26 cellular contexts compared by ENCODE assay signal in genomic region chr15:96365781-96366525, GRCh38. TPM values are rescaled to one million over a fixed set of nuclear protein-coding genes. Genes with fewer than 3 reads are reported as not detected.
A peak's percentile ranks its signal among the peaks of the same experiment; 100 is the strongest.
DNase-seq lines count a peak whose midpoint lies in the region; ATAC-seq, FAIRE-seq and TF ChIP-seq lines count a peak whose summit lies in the region.
"Had no signal": no experiment of that assay in that cellular context is flagged by ENCODE, and none has a peak within 500 bp of the region (broad histone marks: within the 10 kb centered on the region; RNA-seq: fewer than 3 reads in every experiment).

No MANE protein-coding gene starts in this region.

- intact Hi-C loops in Right ventricle myocardium inferior (cut with DNase I) (no loop called here), Right ventricle myocardium superior (cut with DNase I) (no loop called here)

- no peak overlapping the region for H4K5ac ChIP-seq in H1 (ENCODE audit: insufficient read length, low read depth, low read length)

- H3K4me1 ChIP-seq in H1 (replicated peaks in 1 of 4; ENCODE audit: control insufficient read depth in 3 of 4, insufficient read depth in 4 of 4, low read length in 3 of 4) (peaks cover 6 to 36% (median 13%) of the 10 kb centered on the region in 4 experiments), neural progenitor cell (peaks cover 93% of the 10 kb centered on the region)

- no peak for ATAC-seq in Right ventricle myocardium inferior
- ATAC-seq in Right ventricle myocardium superior (ENCODE audit: poor library complexity): no peak
- ATAC-seq in HG03439 (IDR thresholded peaks at IDR 0.05; ENCODE audit: unreplicated experiment): no peak
- ATAC-seq: HCT116, left cardiac atrium, pancreas, sciatic nerve had no signal

- POLR2A ChIA-PET in H1 (lab: Charles Lee; ENCODE audit: partially characterized antibody): no interaction called here

- H3K4me1 Mint-ChIP-seq in neural progenitor cell: peaks cover 65% of the 10 kb centered on the region
- H3K4me1 Mint-ChIP-seq: activated naive CD4-positive, alpha-beta T cell treated with anti-CD3 and anti-CD28 coated beads, Interleukin-2, amount 50 U/mL, for 24 hours; memory B cell had no signal

- H3K27ac ChIP-seq in H1 (ENCODE audit: low read depth, low read length): no peak overlapping the region
- H3K27ac ChIP-seq in neural progenitor cell: no peak overlapping the region
- H3K27ac ChIP-seq: ascending aorta, epithelial cell of prostate, heart left ventricle, HL-60, pancreas, SK-N-MC, VCaP had no signal

- peaks cover 86% of the 10 kb centered on the region for H3K27me3 Mint-ChIP-seq in neural progenitor cell (ENCODE audit: insufficient read depth, low read depth)

- no peaks in the 10 kb centered on the region for H3K23me2 ChIP-seq in H1 (ENCODE audit: low read depth, low read length)

- H3K9me3 ChIP-seq in H1 (ENCODE audit: insufficient read depth in 2 of 2, low read depth in 1 of 2, low read length in 1 of 2) (no peaks in the 10 kb centered on the region), neural progenitor cell (ENCODE audit: low read depth) (no peaks in the 10 kb centered on the region)
- H3K9me3 ChIP-seq: ascending aorta, heart left ventricle, pancreas had no signal

- TF ChIP-seq CTCF in H1 (IDR thresholded peaks at IDR 0.05; ENCODE audit: control extremely low read depth in 1 of 3, insufficient read depth in 1 of 3, low read depth in 1 of 3, low read length in 3 of 3) (no peak), neural progenitor cell (IDR thresholded peaks at IDR 0.05) (no peak)

- H2BK120ac ChIP-seq in H1 (replicated peaks; ENCODE audit: low read depth, low read length): no peak overlapping the region

- peak overlapping the region; percentile 81 for H3K4me3 Mint-ChIP-seq in neural progenitor cell
- H3K4me3 Mint-ChIP-seq: activated naive CD4-positive, alpha-beta T cell treated with anti-CD3 and anti-CD28 coated beads, Interleukin-2, amount 50 U/mL, for 24 hours; memory B cell had no signal

- no peak overlapping the region for H3K23ac ChIP-seq in H1 (ENCODE audit: insufficient read length)

- no peak overlapping the region for H3K18ac ChIP-seq in H1 (ENCODE audit: extremely low read depth, low read length)

- no peak overlapping the region for H4K91ac ChIP-seq in H1 (replicated peaks; ENCODE audit: insufficient read length, low read length)

- no peak overlapping the region for H2BK15ac ChIP-seq in H1 (ENCODE audit: low read length)

- H3K9ac ChIP-seq in H1 (replicated peaks in 1 of 4; ENCODE audit: extremely low read depth in 1 of 4, low read depth in 3 of 4, low read length in 3 of 4): no peak overlapping the region
- no peak overlapping the region for H3K9ac ChIP-seq in neural progenitor cell

- H3K36me3 ChIP-seq in H1 (ENCODE audit: control insufficient read depth in 2 of 4, insufficient read depth in 4 of 4, low read length in 3 of 4) (no peaks in the 10 kb centered on the region), neural progenitor cell (no peaks in the 10 kb centered on the region)
- H3K36me3 ChIP-seq: ascending aorta, heart left ventricle, pancreas had no signal

- no peak overlapping the region for H3K27ac Mint-ChIP-seq in neural progenitor cell
- H3K27ac Mint-ChIP-seq: activated naive CD4-positive, alpha-beta T cell treated with anti-CD3 and anti-CD28 coated beads, Interleukin-2, amount 50 U/mL, for 24 hours; memory B cell had no signal

- DNase-seq in Right ventricle myocardium inferior (ENCODE audit: missing footprints) (peak; percentile 57), Right ventricle myocardium superior (no peak), H1 (ENCODE audit: low read depth in 1 of 2, low spot score in 2 of 2) (peak in 1 of 2 experiments; percentile 64), neural progenitor cell (ENCODE audit: low spot score) (peak; percentile 65), medulla oblongata (ENCODE audit: extremely low spot score) (no peak)
- no peak for DNase-seq in stimulated activated CD8-positive, alpha-beta memory T cell treated with anti-CD3 and anti-CD28 coated beads, Interleukin-4, amount 100 ng/mL, for 48 hours
- no peak for DNase-seq in activated CD4-positive, CD25-positive, alpha-beta regulatory T cell treated with anti-CD3 and anti-CD28 coated beads, Interleukin-2, amount 50 U/mL, for 72 hours
- DNase-seq: activated CD4-positive, alpha-beta T cell treated with anti-CD3 and anti-CD28 coated beads, Interleukin-2, amount 50 U/mL, for 1 hour; activated CD8-positive, alpha-beta memory T cell treated with anti-CD3 and anti-CD28 coated beads, Interleukin-2, amount 50 U/mL, for 4 hours; caudate nucleus; left cardiac atrium; NCI-H1694 treated with DMSO at 0.1 percent for 48 hours; NCI-H526; pancreas had no signal

- no peak for TF ChIP-seq EP300 in H1 (IDR thresholded peaks at IDR 0.05; ENCODE audit: borderline replicate concordance in 1 of 2, low read depth in 2 of 2, low read length in 2 of 2)

- H4K8ac ChIP-seq in H1 (ENCODE audit: extremely low read depth, insufficient read depth, low read length): no peak overlapping the region

- 0 out of 8 replicates have a peak overlapping the region, but pooled peaks of 1 of the 4 experiments have one; percentile 5 for H3K4me3 ChIP-seq in H1 (ENCODE audit: extremely low read depth in 1 of 4, insufficient read depth in 2 of 4, low read depth in 3 of 4, low read length in 4 of 4)
- peak overlapping the region; percentile 46 for H3K4me3 ChIP-seq in neural progenitor cell
- H3K4me3 ChIP-seq: ascending aorta, heart left ventricle, pancreas, SK-N-MC had no signal

- H3K36me3 Mint-ChIP-seq in neural progenitor cell: no peaks in the 10 kb centered on the region
- H3K36me3 Mint-ChIP-seq: activated naive CD4-positive, alpha-beta T cell treated with anti-CD3 and anti-CD28 coated beads, Interleukin-2, amount 50 U/mL, for 24 hours; memory B cell had no signal

- H4K20me1 ChIP-seq in H1 (replicated peaks in 1 of 2; ENCODE audit: control insufficient read depth in 1 of 2, insufficient read depth in 2 of 2, low read length in 2 of 2) (peaks cover 26 to 32% of the 10 kb centered on the region in 2 experiments), neural progenitor cell (ENCODE audit: low read depth) (peaks cover 46% of the 10 kb centered on the region)

- H3K27me3 ChIP-seq in H1 (replicated peaks in 1 of 4; ENCODE audit: control insufficient read depth in 3 of 4, extremely low read depth in 1 of 4, insufficient read depth in 3 of 4, low read length in 3 of 4): peaks cover 97 to 100% (median 100%) of the 10 kb centered on the region in 4 experiments
- H3K27me3 ChIP-seq in neural progenitor cell: peaks cover 100% of the 10 kb centered on the region
- H3K27me3 ChIP-seq: ascending aorta had no signal

- WGBS in H1 (ENCODE audit: extremely low coverage in 1 of 2, insufficient coverage in 1 of 2, insufficient read length in 1 of 2, insufficient replicate concordance in 2 of 2, low coverage in 1 of 2, low lambda C conversion rate in 2 of 2, missing lambda C conversion rate in 1 of 2), 2 experiments: 3% methylated on average over 40 of the region's 42 CpGs; no CpG with 5 or more reads in 1 of the 2 experiments

- H3K79me2 ChIP-seq in H1 (ENCODE audit: control insufficient read depth in 1 of 2, insufficient read depth in 2 of 2, low read length in 2 of 2) (no peaks in the 10 kb centered on the region), neural progenitor cell (ENCODE audit: low read depth) (no peaks in the 10 kb centered on the region)

- H3K4me2 ChIP-seq in H1 (ENCODE audit: insufficient read depth in 1 of 2, low read depth in 2 of 2, low read length in 2 of 2): peak overlapping the region; percentile 37 to 45; a peak in 2 of 4 replicates
- H3K4me2 ChIP-seq in neural progenitor cell: peak overlapping the region; percentile 87

- no peak overlapping the region for H3K56ac ChIP-seq in H1 (replicated peaks; ENCODE audit: insufficient read length, low read depth, low read length)

- no peak overlapping the region for H3K14ac ChIP-seq in H1 (ENCODE audit: insufficient read length)

- FAIRE-seq in H1 (lab: Jason Lieb, UNC): no peak
- FAIRE-seq: HepG2, pancreas had no signal

- H2BK12ac ChIP-seq in H1 (ENCODE audit: low read depth, low read length): no peak overlapping the region

- H2BK20ac ChIP-seq in H1 (ENCODE audit: low read length): no peak overlapping the region

- no peak for TF ChIP-seq POLR2A in H1 (IDR thresholded peaks at IDR 0.05; ENCODE audit: control extremely low read depth in 1 of 2, low read depth in 2 of 2, low read length in 2 of 2)

- CTCF ChIA-PET in H1 (lab: Charles Lee; ENCODE audit: partially characterized antibody): interaction anchor here (0.7 to 5.9 kb wide), 6 partner anchors 10 to 51 kb away, joined by 3 to 58 read pairs (median 7); no protein-coding TSS in a partner anchor

- peaks cover 7% of the 10 kb centered on the region for H3K9me3 Mint-ChIP-seq in neural progenitor cell

- no peak for TF ChIP-seq RAD21 in H1 (IDR thresholded peaks at IDR 0.05 in 1 of 2, conservative IDR thresholded peaks at IDR 0.05 in 1 of 2; ENCODE audit: low read depth in 2 of 2, low read length in 2 of 2)

- H2AK5ac ChIP-seq in H1 (ENCODE audit: low read depth, low read length): no peak overlapping the region

- H3F3A ChIP-seq in neural progenitor cell (ENCODE audit: low read depth): peaks cover 88% of the 10 kb centered on the region

- no peak overlapping the region for H3K4ac ChIP-seq in H1 (replicated peaks; ENCODE audit: insufficient read length, low read depth, low read length)

- H3K79me1 ChIP-seq in H1 (ENCODE audit: low read depth, low read length): no peaks in the 10 kb centered on the region

- no peak overlapping the region for H2BK5ac ChIP-seq in H1 (ENCODE audit: low read depth, low read length)

- no peak overlapping the region for H2AFZ ChIP-seq in H1 (ENCODE audit: low read length)
- H2AFZ ChIP-seq in neural progenitor cell (replicated peaks): no peak overlapping the region

TF ChIP-seq in H1, 55 proteins besides CTCF, POLR2A, EP300 and RAD21 (continues in another document):
- TF ChIP-seq SUZ12 (IDR thresholded peaks at IDR 0.05; ENCODE audit: low read length): peak; percentile 86
- peak; percentile 48; the same call in 1 of the 2 replicates for TF ChIP-seq CBX8 (IDR thresholded peaks at IDR 0.05; ENCODE audit: borderline replicate concordance, low read depth, low read length)

RNA-seq across cellular contexts. Expression of gene NR2F2, which starts 35.5 kb away (rescaled TPM):
- 14.2 TPM for total RNA-seq in Right ventricle myocardium inferior
- 11.0 TPM for total RNA-seq in Right ventricle myocardium superior
- total RNA-seq in H1 (2021; fragmentation: NEBNext Ultra II Directional; extraction: Animal tissue kit (Norgen Biotek cat#: 25700)): not detected in 2 replicates
- 0.03 and 0.14 TPM in 2 replicates for polyA plus RNA-seq in H1 (2011; rRNA removed)
- 0.05 TPM for polyA plus RNA-seq in H1 (2011; cell fraction: cytosol; rRNA removed)
- 0.07 TPM for polyA plus RNA-seq in H1 (2011; cell fraction: nucleus; rRNA removed)
- 0.21 to 0.88 TPM (median 0.46 TPM) in 4 replicates for polyA plus RNA-seq in H1 (2012, experiment 1 of 2)
- polyA plus RNA-seq in H1 (2012, experiment 2 of 2): 0.10 TPM
- polyA plus RNA-seq in H1 (2013, experiment 1 of 2): 0.04 TPM
- polyA plus RNA-seq in H1 (2013, experiment 2 of 2): 0.04 TPM
- polyA minus RNA-seq in H1 (2011; rRNA and poly(A)+ RNA removed): 0.03 TPM in 1 of 2 replicates, not detected in the other
- polyA minus RNA-seq in H1 (2011; cell fraction: cytosol; rRNA and poly(A)+ RNA removed): 0.29 TPM
- polyA minus RNA-seq in H1 (2011; cell fraction: nucleus; rRNA and poly(A)+ RNA removed): not detected
- 24.6 and 32.1 TPM in 2 replicates for total RNA-seq in neural progenitor cell (ENCODE audit: low replicate concordance)

Comparison
In these comparisons a context has a peak if more than half of its experiments do, and no peak if none do; other contexts are left out.
1. DNase-seq: peak in Right ventricle myocardium inferior (single experiment) and neural progenitor cell (single experiment); none in Right ventricle myocardium superior (single experiment), medulla oblongata (single experiment), stimulated activated CD8-positive, alpha-beta memory T cell treated with anti-CD3 and anti-CD28 coated beads, Interleukin-4, amount 100 ng/mL, for 48 hours (single experiment) and activated CD4-positive, CD25-positive, alpha-beta regulatory T cell treated with anti-CD3 and anti-CD28 coated beads, Interleukin-2, amount 50 U/mL, for 72 hours (single experiment).